In the genomic region with DNA sequence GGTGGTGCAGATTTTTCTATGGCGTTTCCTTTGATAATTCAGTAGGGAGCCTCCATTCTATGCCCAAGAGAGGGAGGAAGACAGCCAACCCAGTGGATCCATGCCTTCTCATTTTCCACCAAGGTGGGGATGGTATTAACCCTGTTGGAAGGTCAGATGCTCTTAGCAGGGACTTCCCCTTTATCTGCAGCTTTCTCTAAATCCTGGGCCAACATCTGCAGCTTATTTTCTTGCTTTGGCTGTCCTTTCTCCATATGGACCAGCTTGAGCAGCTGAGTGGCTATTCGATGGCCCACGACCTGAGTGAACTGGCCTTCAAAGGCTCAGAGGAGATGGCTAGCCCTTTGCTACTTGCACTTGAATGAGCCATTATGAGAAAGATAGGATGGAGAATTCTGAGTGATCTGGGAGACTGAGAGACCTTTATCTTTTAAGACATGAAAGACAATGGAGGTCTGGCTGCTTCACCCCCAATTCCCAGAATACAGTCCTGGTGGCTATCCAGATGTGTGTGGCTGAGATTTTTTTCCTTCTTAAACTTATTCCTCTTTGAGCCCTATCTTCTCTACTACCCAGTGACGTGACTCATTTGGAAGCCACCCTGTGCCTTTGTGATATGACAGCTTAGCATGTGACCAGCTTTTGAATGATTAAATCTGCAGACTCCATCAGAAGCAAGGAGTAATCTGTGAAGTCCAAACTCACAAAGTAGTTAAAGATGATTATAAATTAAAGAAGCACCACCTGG, we compare ENCODE assay signal across 10 cellular contexts. TPM values are rescaled to one million over a fixed set of nuclear protein-coding genes. Genes with fewer than 3 reads are reported as not detected.
DNase-seq lines count a peak whose midpoint lies in the region; ATAC-seq and TF ChIP-seq lines count a peak whose summit lies in the region.
"Had no signal": no experiment of that assay in that cellular context is flagged by ENCODE, and none has a peak within 500 bp of the region (broad histone marks: within the 10 kb centered on the region; RNA-seq: fewer than 3 reads in every experiment).

No MANE protein-coding gene starts in this region.

- H3K4me1 Mint-ChIP-seq in CD4-positive, alpha-beta memory T cell = peaks cover 12 to 40% (median 26%) of the 10 kb centered on the region in 4 donors

- H3K9me3 Mint-ChIP-seq in CD4-positive, alpha-beta memory T cell = no peaks in the 10 kb centered on the region
- H3K9me3 Mint-ChIP-seq: activated naive CD4-positive, alpha-beta T cell treated with anti-CD3 and anti-CD28 coated beads for 36 hours had no signal

- no peaks in the 10 kb centered on the region for H3K27me3 Mint-ChIP-seq in CD4-positive, alpha-beta memory T cell

- H3K36me3 ChIP-seq in CD4-positive, alpha-beta memory T cell (ENCODE audit: insufficient read depth, low read length) = no peaks in the 10 kb centered on the region
- H3K36me3 ChIP-seq: right lobe of liver had no signal

- no peak overlapping the region for H3K27ac ChIP-seq in CD4-positive, alpha-beta memory T cell (ENCODE audit: low read depth, low read length)

- H3K36me3 Mint-ChIP-seq in CD4-positive, alpha-beta memory T cell = peaks cover 0 to 4% of the 10 kb centered on the region in 2 donors

- no peak overlapping the region for H3K4me3 Mint-ChIP-seq in CD4-positive, alpha-beta memory T cell
- H3K4me3 Mint-ChIP-seq: activated naive CD4-positive, alpha-beta T cell treated with anti-CD3 and anti-CD28 coated beads for 36 hours had no signal

- no peak overlapping the region for H3K4me3 ChIP-seq in CD4-positive, alpha-beta memory T cell (ENCODE audit: low read length in 2 of 2)
- H3K4me3 ChIP-seq: right lobe of liver had no signal

- DNase-seq in M059J (ENCODE audit: low read depth) (peak; percentile 32), Right ventricle myocardium inferior (ENCODE audit: missing footprints) (no peak), MV-4-11 (lab: John Stamatoyannopoulos, UW) (no peak), NCI-H1092 treated with DMSO at 0.1 percent for 48 hours (lab: John Stamatoyannopoulos, UW) (no peak), GM20000 (ENCODE audit: low spot score) (no peak)
- DNase-seq in stimulated activated naive CD8-positive, alpha-beta T cell treated with anti-CD3 and anti-CD28 coated beads, Interleukin-15, Interleukin-2, amounts not matched to agents 100 U/mL and 50 U/mL, for 24 hours = no peak
- no peak for DNase-seq in CD4-positive, alpha-beta memory T cell
- DNase-seq: activated naive CD4-positive, alpha-beta T cell treated with anti-CD3 and anti-CD28 coated beads for 36 hours; right lobe of liver had no signal

- ATAC-seq in GM21515 (IDR thresholded peaks at IDR 0.05; ENCODE audit: unreplicated experiment) (peak; percentile 25), Right ventricle myocardium inferior (peak; percentile 48)
- peak; percentile 62 for ATAC-seq in stimulated activated naive CD8-positive, alpha-beta T cell treated with anti-CD3 and anti-CD28 coated beads, Interleukin-15, Interleukin-2, amounts not matched to agents 100 U/mL and 50 U/mL, for 24 hours

- no peaks in the 10 kb centered on the region for H3K27me3 ChIP-seq in CD4-positive, alpha-beta memory T cell (ENCODE audit: insufficient read depth, low read length)
- H3K27me3 ChIP-seq: right lobe of liver had no signal

- CTCF ChIA-PET in CD4-positive, alpha-beta memory T cell (lab: Charles Lee; ENCODE audit: partially characterized antibody) = interaction anchor here (0.6 kb wide), 1 partner anchor 56 kb away, joined by 3 read pairs; no protein-coding TSS in a partner anchor

- no peak overlapping the region for H3K27ac Mint-ChIP-seq in CD4-positive, alpha-beta memory T cell
- H3K27ac Mint-ChIP-seq: activated naive CD4-positive, alpha-beta T cell treated with anti-CD3 and anti-CD28 coated beads for 36 hours had no signal

- peaks cover 18% of the 10 kb centered on the region for H3K4me1 ChIP-seq in CD4-positive, alpha-beta memory T cell (ENCODE audit: insufficient read depth, low read length)

- H3K9me3 ChIP-seq in CD4-positive, alpha-beta memory T cell (ENCODE audit: control insufficient read depth in 1 of 2, low read length in 2 of 2) = no peaks in the 10 kb centered on the region
- H3K9me3 ChIP-seq: right lobe of liver had no signal

- POLR2A ChIA-PET in CD4-positive, alpha-beta memory T cell (lab: Charles Lee; ENCODE audit: partially characterized antibody) = no interaction called here

- intact Hi-C loops in Right ventricle myocardium inferior (cut with DNase I) = no loop called here
- intact Hi-C loops in CD4-positive, alpha-beta memory T cell (cut with micrococcal nuclease) = no loop called here

- TF ChIP-seq CTCF in GM20000 (IDR thresholded peaks at IDR 0.05; ENCODE audit: extremely low read depth, missing control alignments) = no peak

RNA-seq across cellular contexts. Expression of a gene that starts 39.6 kb away (rescaled TPM):
- 6.4 and 9.6 TPM in 2 replicates for total RNA-seq in M059J (2014; rRNA removed; shearing (Covaris generic))
- total RNA-seq in Right ventricle myocardium inferior = 267 TPM
- total RNA-seq in CD4-positive, alpha-beta memory T cell = 10 to 100 TPM; 15.9 to 17.2 TPM
- 10 to 100 TPM in 1 of 2 donors, 1 to 10 TPM in 1; 3.4 to 10.5 TPM for polyA plus RNA-seq in CD4-positive, alpha-beta memory T cell

Comparison
In these comparisons a context has a peak if more than half of its experiments do, and no peak if none do; other contexts are left out.
1. RNA of a gene that starts 39.6 kb away (total RNA-seq): 267 TPM in Right ventricle myocardium inferior (single experiment); 15.9 to 17.2 TPM in CD4-positive, alpha-beta memory T cell and 6.4 to 9.6 TPM in M059J; every median in the first group is over 10 times any median in the second.
2. Peak in every context shown above with its lines, with median percentiles within 50 percentile points of each other: ATAC-seq.